In genomic region chr11:65117206-65118096, GRCh38 we compare ENCODE assay signal across 8 cellular contexts. TPM values are rescaled to one million over a fixed set of nuclear protein-coding genes. Genes with fewer than 3 reads are reported as not detected.
DNase-seq lines count a peak whose midpoint lies in the region; ATAC-seq, FAIRE-seq and TF ChIP-seq lines count a peak whose summit lies in the region.

ZNHIT2 (minus strand) TSS chr11:65117701; CDS start chr11:65117653, 48 bp downstream.

- peak within 1 kb of the TSS; percentile 86 for H3K4me3 Mint-ChIP-seq in natural killer cell treated with Interleukin-12 subunit alpha and Interleukin-12 subunit beta and Interleukin-15 and Interleukin-18, amount 100 ng/mL, for 72 hours
- peak within 1 kb of the TSS; percentile 100 for H3K4me3 Mint-ChIP-seq in stimulated activated naive CD8-positive, alpha-beta T cell treated with anti-CD3 and anti-CD28 coated beads, Interleukin-15, Interleukin-2, amounts not matched to agents 100 ng/mL and 50 ng/mL, for 24 hours

- peaks cover 5% of the 10 kb centered on the region for H3K4me1 ChIP-seq in ES-I3 (ENCODE audit: insufficient read depth, low read length)
- peaks cover 32% of the 10 kb centered on the region for H3K4me1 ChIP-seq in Loucy (ENCODE audit: insufficient read depth, low read length, poor library complexity, severe bottlenecking)

- H3K36me3 ChIP-seq in ES-I3 (ENCODE audit: insufficient read depth, low read length): peaks cover 18% of the 10 kb centered on the region
- H3K36me3 ChIP-seq in Loucy (ENCODE audit: insufficient read depth, low read length): peaks cover 18% of the 10 kb centered on the region; the same call in 1 of the 2 replicates

- H3K36me3 Mint-ChIP-seq in natural killer cell treated with Interleukin-12 subunit alpha and Interleukin-12 subunit beta and Interleukin-15 and Interleukin-18, amount 100 ng/mL, for 72 hours: peaks cover 17% of the 10 kb centered on the region
- peaks cover 64% of the 10 kb centered on the region for H3K36me3 Mint-ChIP-seq in stimulated activated naive CD8-positive, alpha-beta T cell treated with anti-CD3 and anti-CD28 coated beads, Interleukin-15, Interleukin-2, amounts not matched to agents 100 ng/mL and 50 ng/mL, for 24 hours (ENCODE audit: low read depth)

- H2AFZ ChIP-seq in Loucy (ENCODE audit: low read length): peak within 1 kb of the TSS; percentile 14; the same call in 1 of the 2 replicates

- H3K9ac ChIP-seq in ES-I3 (ENCODE audit: low read depth, low read length) (peak within 1 kb of the TSS; percentile 84), Loucy (ENCODE audit: low read depth, low read length, poor library complexity, severe bottlenecking) (peak within 1 kb of the TSS; percentile 80)

- TF ChIP-seq CTCF in Loucy (conservative IDR thresholded peaks at IDR 0.05; ENCODE audit: low read length): peak; percentile 89

- H3K27ac Mint-ChIP-seq in natural killer cell treated with Interleukin-12 subunit alpha and Interleukin-12 subunit beta and Interleukin-15 and Interleukin-18, amount 100 ng/mL, for 72 hours: peak within 1 kb of the TSS; percentile 88 to 95
- H3K27ac Mint-ChIP-seq in stimulated activated naive CD8-positive, alpha-beta T cell treated with anti-CD3 and anti-CD28 coated beads, Interleukin-15, Interleukin-2, amounts not matched to agents 100 ng/mL and 50 ng/mL, for 24 hours: peak within 1 kb of the TSS; percentile 97

- peak within 1 kb of the TSS; percentile 94 for H3K4me3 ChIP-seq in Loucy (ENCODE audit: low read length, poor library complexity, severe bottlenecking)

- peaks cover 33 to 43% of the 10 kb centered on the region in 2 donors for H3K4me1 Mint-ChIP-seq in natural killer cell treated with Interleukin-12 subunit alpha and Interleukin-12 subunit beta and Interleukin-15 and Interleukin-18, amount 100 ng/mL, for 72 hours (ENCODE audit: low read depth in 2 of 2)
- peaks cover 75% of the 10 kb centered on the region for H3K4me1 Mint-ChIP-seq in stimulated activated naive CD8-positive, alpha-beta T cell treated with anti-CD3 and anti-CD28 coated beads, Interleukin-15, Interleukin-2, amounts not matched to agents 100 ng/mL and 50 ng/mL, for 24 hours (ENCODE audit: low read depth)

- peaks cover 24% of the 10 kb centered on the region for H4K20me1 ChIP-seq in Loucy (ENCODE audit: insufficient read depth, low read length, poor library complexity, severe bottlenecking)

- H3K27me3 ChIP-seq in Loucy (ENCODE audit: insufficient read depth, low read length, poor library complexity, severe bottlenecking): no peaks in the 10 kb centered on the region

- H3F3A ChIP-seq in Loucy (ENCODE audit: low read depth): peaks cover 4% of the 10 kb centered on the region

- FAIRE-seq in H54 (lab: Jason Lieb, UNC): peak; percentile 20

- peak; percentile 71 for TF ChIP-seq POLR2A in H54 (IDR thresholded peaks at IDR 0.05; ENCODE audit: low read depth, low read length)
- peak; percentile 81 for TF ChIP-seq POLR2A in Raji (IDR thresholded peaks at IDR 0.05; ENCODE audit: insufficient read depth, low read depth, low read length)

- H3K9me3 ChIP-seq in ES-I3 (ENCODE audit: control insufficient read depth, insufficient read depth, low read length): no peaks in the 10 kb centered on the region
- H3K9me3 ChIP-seq in Loucy (ENCODE audit: insufficient read depth, low read depth, low read length): no peaks in the 10 kb centered on the region

- H3K27me3 Mint-ChIP-seq in natural killer cell treated with Interleukin-12 subunit alpha and Interleukin-12 subunit beta and Interleukin-15 and Interleukin-18, amount 100 ng/mL, for 72 hours: no peaks in the 10 kb centered on the region
- no peaks in the 10 kb centered on the region for H3K27me3 Mint-ChIP-seq in stimulated activated naive CD8-positive, alpha-beta T cell treated with anti-CD3 and anti-CD28 coated beads, Interleukin-15, Interleukin-2, amounts not matched to agents 100 ng/mL and 50 ng/mL, for 24 hours

- peak within 1 kb of the TSS; percentile 82 for H3K4me2 ChIP-seq in Loucy (ENCODE audit: low read depth, low read length, poor library complexity, severe bottlenecking)

- DNase-seq in H54 (ENCODE audit: insufficient read length, low spot score) (peak; percentile 92), fibroblast of peridontal ligament (ENCODE audit: extremely low read depth) (peak; percentile 98)
- DNase-seq in activated effector memory CD4-positive, alpha-beta T cell treated with Interleukin-2 at 50 U/mL for 16 hours: peak; percentile 100
- peak; percentile 100 for DNase-seq in natural killer cell treated with Interleukin-12 subunit alpha and Interleukin-12 subunit beta and Interleukin-15 and Interleukin-18, amount 100 ng/mL, for 72 hours (ENCODE audit: low spot score)

- peaks cover 48% of the 10 kb centered on the region for H3K79me2 ChIP-seq in Loucy (ENCODE audit: insufficient read depth, low read length)

- no peaks in the 10 kb centered on the region for H3K9me3 Mint-ChIP-seq in natural killer cell treated with Interleukin-12 subunit alpha and Interleukin-12 subunit beta and Interleukin-15 and Interleukin-18, amount 100 ng/mL, for 72 hours
- H3K9me3 Mint-ChIP-seq in stimulated activated naive CD8-positive, alpha-beta T cell treated with anti-CD3 and anti-CD28 coated beads, Interleukin-15, Interleukin-2, amounts not matched to agents 100 ng/mL and 50 ng/mL, for 24 hours: no peaks in the 10 kb centered on the region

- no peaks in the 10 kb centered on the region for H3K9me2 ChIP-seq in Loucy (replicated peaks; ENCODE audit: low read depth, low read length)

- ATAC-seq in natural killer cell treated with Interleukin-12 subunit alpha and Interleukin-12 subunit beta and Interleukin-15 and Interleukin-18, amount 100 ng/mL, for 72 hours: peak; percentile 82 to 88

RNA-seq across cellular contexts. Expression of gene ZNHIT2, which starts in this region (rescaled TPM):
- total RNA-seq in natural killer cell treated with Interleukin-12 subunit alpha and Interleukin-12 subunit beta and Interleukin-15 and Interleukin-18, amount 100 ng/mL, for 72 hours: 10 to 100 TPM in 1 of 2 donors, 1 to 10 TPM in 1; 9.8 to 23.7 TPM

Comparison
In these comparisons a context has a peak if more than half of its experiments do, and no peak if none do; other contexts are left out.
1. Peak in every context shown above with its lines: DNase-seq, ATAC-seq and H3K4me3 ChIP-seq.